18 cellular contexts compared by ENCODE assay signal in the genomic region with DNA sequence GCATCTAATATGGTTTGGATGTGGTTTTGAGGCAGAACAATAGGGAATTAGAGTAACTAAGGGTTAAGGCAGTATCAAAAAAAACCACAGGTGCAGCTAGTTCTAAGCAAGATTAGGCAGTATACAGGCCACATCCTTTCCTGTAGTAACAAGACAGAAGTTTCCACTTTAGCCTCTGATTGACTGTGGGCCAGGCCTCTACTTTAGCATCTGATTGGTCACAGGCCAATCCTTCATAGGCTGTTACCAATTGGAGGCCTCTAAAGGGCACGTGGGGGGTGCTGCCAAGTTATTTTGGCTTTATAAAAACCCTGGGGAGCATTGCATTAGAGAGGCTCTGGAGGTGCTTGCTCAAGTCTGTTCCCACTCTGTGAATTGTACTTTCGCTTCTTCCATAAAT.
DNase-seq lines count a peak whose midpoint lies in the region; ATAC-seq and TF ChIP-seq lines count a peak whose summit lies in the region.
"Had no signal": no experiment of that assay in that cellular context is flagged by ENCODE, and none has a peak within 500 bp of the region (broad histone marks: within the 10 kb centered on the region; RNA-seq: fewer than 3 reads in every experiment).

No MANE protein-coding gene starts in this region.

- H3K79me2 ChIP-seq in DND-41 (ENCODE audit: insufficient read depth, low read length) (no peaks in the 10 kb centered on the region), Karpas-422 (ENCODE audit: low read length) (no peaks in the 10 kb centered on the region)

- H3K36me3 ChIP-seq in DND-41 (ENCODE audit: insufficient read depth, low read length): no peaks in the 10 kb centered on the region
- H3K36me3 ChIP-seq in Karpas-422 (ENCODE audit: insufficient read depth, low read length): no peaks in the 10 kb centered on the region

- TF ChIP-seq CTCF in DND-41 (IDR thresholded peaks at IDR 0.05; ENCODE audit: borderline replicate concordance, extremely low read depth, low read length, poor library complexity, severe bottlenecking): no peak
- no peak for TF ChIP-seq CTCF in natural killer cell (IDR thresholded peaks at IDR 0.05)

- H3K9me2 ChIP-seq in Karpas-422 (replicated peaks; ENCODE audit: insufficient read depth, low read length): no peaks in the 10 kb centered on the region

- intact Hi-C loops in natural killer cell (cut with micrococcal nuclease): no loop called here

- no peak overlapping the region for H3K4me2 ChIP-seq in DND-41 (ENCODE audit: insufficient read depth, low read length)
- no peak overlapping the region for H3K4me2 ChIP-seq in Karpas-422 (ENCODE audit: low read depth, low read length, poor library complexity, severe bottlenecking)

- no peaks in the 10 kb centered on the region for H3K9me3 Mint-ChIP-seq in natural killer cell
- H3K9me3 Mint-ChIP-seq: activated naive CD4-positive, alpha-beta T cell treated with anti-CD3 and anti-CD28 coated beads, Interleukin-2, amount 10 ng/mL, durations not matched to agents 7 days and 5 days; IgD-negative memory B cell had no signal

- H2AFZ ChIP-seq in DND-41 (ENCODE audit: low read depth, low read length): no peak overlapping the region
- no peak overlapping the region for H2AFZ ChIP-seq in Karpas-422 (ENCODE audit: low read length)

- H3K4me3 ChIP-seq in DND-41 (ENCODE audit: low read depth in 1 of 2, low read length in 2 of 2) (no peak overlapping the region), Karpas-422 (ENCODE audit: low read length) (no peak overlapping the region)

- DNase-seq in DND-41: peak; percentile 51
- DNase-seq in Karpas-422: peak; percentile 43
- DNase-seq in natural killer cell: no peak
- DNase-seq in NCI-H82 treated with DMSO at 0.1 percent for 48 hours (lab: John Stamatoyannopoulos, UW; ENCODE audit: unreplicated experiment): no peak
- no peak for DNase-seq in globus pallidus (ENCODE audit: low spot score)
- DNase-seq: activated naive CD4-positive, alpha-beta T cell treated with anti-CD3 and anti-CD28 coated beads, Interleukin-2, amount 10 ng/mL, durations not matched to agents 7 days and 5 days; DMS 273 treated with DMSO at 0.1 percent for 48 hours; effector CD4-positive, alpha-beta T cell; NCI-H1092 treated with DMSO at 0.1 percent for 48 hours; stimulated activated CD4-positive, alpha-beta T cell treated with anti-CD3 and anti-CD28 coated beads, Interleukin-12 subunit alpha, Interleukin-12 subunit beta, amount 100 ng/mL, for 4 hours; substantia nigra had no signal

- no peaks in the 10 kb centered on the region for H3K36me3 Mint-ChIP-seq in natural killer cell
- H3K36me3 Mint-ChIP-seq: activated naive CD4-positive, alpha-beta T cell treated with anti-CD3 and anti-CD28 coated beads, Interleukin-2, amount 10 ng/mL, durations not matched to agents 7 days and 5 days; IgD-negative memory B cell had no signal

- peaks cover 13% of the 10 kb centered on the region for H3K4me1 ChIP-seq in DND-41 (ENCODE audit: insufficient read depth, low read length)
- no peaks in the 10 kb centered on the region for H3K4me1 ChIP-seq in Karpas-422 (ENCODE audit: low read length)

- H3K4me3 Mint-ChIP-seq in natural killer cell: no peak overlapping the region
- H3K4me3 Mint-ChIP-seq: activated naive CD4-positive, alpha-beta T cell treated with anti-CD3 and anti-CD28 coated beads, Interleukin-2, amount 10 ng/mL, durations not matched to agents 7 days and 5 days; IgD-negative memory B cell had no signal

- H3K27me3 Mint-ChIP-seq in natural killer cell (ENCODE audit: low read depth in 2 of 2): peaks cover 3 to 9% of the 10 kb centered on the region in 2 donors
- H3K27me3 Mint-ChIP-seq: activated naive CD4-positive, alpha-beta T cell treated with anti-CD3 and anti-CD28 coated beads, Interleukin-2, amount 10 ng/mL, durations not matched to agents 7 days and 5 days; IgD-negative memory B cell; progenitor cell of endocrine pancreas had no signal

- H3K27ac ChIP-seq in DND-41 (ENCODE audit: low read length): no peak overlapping the region
- no peak overlapping the region for H3K27ac ChIP-seq in Karpas-422 (ENCODE audit: low read length)

- H3K4me1 Mint-ChIP-seq in natural killer cell: no peaks in the 10 kb centered on the region
- H3K4me1 Mint-ChIP-seq: IgD-negative memory B cell had no signal

- ATAC-seq in DND-41 (ENCODE audit: insufficient read depth, low read depth): peak; percentile 97
- ATAC-seq in GM18909 (IDR thresholded peaks at IDR 0.05; ENCODE audit: poor library complexity, unreplicated experiment): peak; percentile 73
- peak; percentile 66 for ATAC-seq in HG02763 (IDR thresholded peaks at IDR 0.05; ENCODE audit: unreplicated experiment)
- ATAC-seq in GM18873 (IDR thresholded peaks at IDR 0.05; ENCODE audit: low FRiP score, unreplicated experiment): no peak
- ATAC-seq in natural killer cell: no peak
- ATAC-seq: HCT116, Right ventricle myocardium inferior had no signal

- H3K9me3 ChIP-seq in DND-41 (ENCODE audit: insufficient read depth, low read length, severe bottlenecking) (peaks cover 5% of the 10 kb centered on the region), Karpas-422 (ENCODE audit: low read length) (no peaks in the 10 kb centered on the region)

- no peak overlapping the region for H3K9ac ChIP-seq in DND-41 (ENCODE audit: low read depth, low read length)
- no peak overlapping the region for H3K9ac ChIP-seq in Karpas-422 (ENCODE audit: low read length)

- H3K27me3 ChIP-seq in DND-41 (ENCODE audit: insufficient read depth, low read length, poor library complexity): no peaks in the 10 kb centered on the region
- H3K27me3 ChIP-seq in Karpas-422 (ENCODE audit: low read length): no peaks in the 10 kb centered on the region

- H3K27ac Mint-ChIP-seq in natural killer cell: no peak overlapping the region
- H3K27ac Mint-ChIP-seq: activated naive CD4-positive, alpha-beta T cell treated with anti-CD3 and anti-CD28 coated beads, Interleukin-2, amount 10 ng/mL, durations not matched to agents 7 days and 5 days; IgD-negative memory B cell; progenitor cell of endocrine pancreas had no signal

- H4K20me1 ChIP-seq in DND-41 (ENCODE audit: insufficient read depth, low read length) (no peaks in the 10 kb centered on the region), Karpas-422 (ENCODE audit: insufficient read depth, low read depth, low read length) (no peaks in the 10 kb centered on the region)

Comparison
In these comparisons a context has a peak if more than half of its experiments do, and no peak if none do; other contexts are left out.
1. ATAC-seq: peak in DND-41 (single experiment), GM18909 (single experiment) and HG02763 (single experiment); none in GM18873 (single experiment) and natural killer cell (0 of 3).
2. DNase-seq: peak in DND-41 (single experiment) and Karpas-422 (single experiment); none in natural killer cell (single experiment), NCI-H82 treated with DMSO at 0.1 percent for 48 hours (single experiment) and globus pallidus (single experiment).